Comparison of ENCODE assay signal across 27 cellular contexts in genomic region chr5:3912790-3913189, GRCh38.
"Had no signal": no experiment of that assay in that cellular context is flagged by ENCODE, and none has a peak within 500 bp of the region (broad histone marks: within the 10 kb centered on the region; RNA-seq: fewer than 3 reads in every experiment).

No MANE protein-coding gene starts in this region.

- ATAC-seq: psoas muscle; right cardiac atrium; stimulated activated memory B cell treated with anti-CD40 and anti-IgM and Interleukin-4, amounts not matched to agents 10 μg/mL and 1 μg/mL and 100 μg/mL, for 72 hours; stimulated activated naive CD8-positive, alpha-beta T cell treated with anti-CD3 and anti-CD28 coated beads, Interleukin-15, amount 100 ng/mL, for 72 hours; stimulated activated naive CD8-positive, alpha-beta T cell treated with anti-CD3 and anti-CD28 coated beads, Interleukin-15, Interleukin-2, amounts not matched to agents 100 U/mL and 50 U/mL, for 24 hours; upper lobe of right lung had no signal

- H3K4me3 ChIP-seq: neural progenitor cell, ovary, psoas muscle, skin epidermis, smooth muscle cell, spleen, suprapubic skin, testis, tibial artery, transverse colon, upper lobe of right lung, uterus had no signal

- H3K27ac ChIP-seq: neural progenitor cell, ovary, parathyroid adenoma, psoas muscle, skin epidermis, spleen, suprapubic skin, testis, tibial artery, transverse colon, upper lobe of right lung, uterus had no signal

- DNase-seq: natural killer cell; occipital lobe; ovary; posterior cingulate gyrus; psoas muscle; right cardiac atrium; spleen; stimulated activated CD4-positive, alpha-beta T cell treated with anti-CD3 and anti-CD28 coated beads, Interleukin-12 subunit alpha, Interleukin-12 subunit beta, amount 100 ng/mL, for 4 hours; stimulated activated CD4-positive, alpha-beta T cell treated with anti-CD3 and anti-CD28 coated beads, Interleukin-1b, Interleukin-23, amount 100 ng/mL, for 48 hours; stimulated activated CD4-positive, alpha-beta T cell treated with anti-CD3 and anti-CD28 coated beads, Interleukin-4, amount 100 ng/mL, for 1 hour; stimulated activated CD4-positive, alpha-beta T cell treated with anti-CD3 and anti-CD28 coated beads, Interleukin-4, amount 100 ng/mL, for 4 hours; stimulated activated CD8-positive, alpha-beta memory T cell treated with anti-CD3 and anti-CD28 coated beads, Interleukin-4, amount 100 ng/mL, for 48 hours; stimulated activated naive CD4-positive, alpha-beta T cell; stimulated activated naive CD8-positive, alpha-beta T cell treated with anti-CD3 and anti-CD28 coated beads, Interleukin-15, amount 100 ng/mL, for 72 hours; stimulated activated naive CD8-positive, alpha-beta T cell treated with anti-CD3 and anti-CD28 coated beads, Interleukin-15, Interleukin-2, amounts not matched to agents 100 U/mL and 50 U/mL, for 24 hours; substantia nigra; testis; tibial artery; transverse colon; upper lobe of right lung; uterus had no signal

- H3K27me3 ChIP-seq: neural progenitor cell, ovary, spleen, suprapubic skin, testis, tibial artery, transverse colon, upper lobe of right lung, uterus had no signal

- H3K4me1 ChIP-seq: neural progenitor cell, parathyroid adenoma, psoas muscle, spleen, suprapubic skin, testis, tibial artery, transverse colon, upper lobe of right lung, uterus had no signal
